Comparison of ENCODE assay signal across 9 cellular contexts in the genomic region with DNA sequence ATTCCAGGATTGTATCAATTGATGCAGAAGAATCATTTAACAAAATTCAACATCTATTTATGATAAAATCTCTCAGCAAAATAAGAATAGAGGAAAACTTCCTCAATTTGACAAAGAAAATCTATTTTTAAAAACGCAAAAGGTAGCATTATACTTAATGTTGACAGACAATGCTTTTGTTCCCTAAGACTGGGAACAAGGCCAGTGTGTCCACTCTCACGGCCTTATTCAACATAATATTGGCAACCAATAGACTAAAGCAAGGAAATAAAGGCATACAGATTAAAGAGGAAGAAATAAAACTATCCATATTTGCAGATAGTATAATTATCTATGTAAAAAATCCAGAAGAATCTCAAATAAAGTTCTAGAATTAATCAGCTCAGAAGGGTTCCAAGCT.
"Had no signal": no experiment of that assay in that cellular context is flagged by ENCODE, and none has a peak within 500 bp of the region (broad histone marks: within the 10 kb centered on the region; RNA-seq: fewer than 3 reads in every experiment).

No MANE protein-coding gene starts in this region.

- H3K4me3 ChIP-seq: GM23248, GM23338, HAP-1 had no signal

- ATAC-seq: GM23338, HCT116 had no signal

- H3K36me3 ChIP-seq: HAP-1 had no signal

- H3K4me1 ChIP-seq: HAP-1 had no signal

- DNase-seq: GM23248, GOT3, H7, H9, HCEC 1CT, HFFc6 had no signal

- H3K9me3 ChIP-seq: HAP-1 had no signal

- H3K27ac ChIP-seq: GM23248 had no signal
